Comparison of ENCODE assay signal across 14 cellular contexts in the genomic region with DNA sequence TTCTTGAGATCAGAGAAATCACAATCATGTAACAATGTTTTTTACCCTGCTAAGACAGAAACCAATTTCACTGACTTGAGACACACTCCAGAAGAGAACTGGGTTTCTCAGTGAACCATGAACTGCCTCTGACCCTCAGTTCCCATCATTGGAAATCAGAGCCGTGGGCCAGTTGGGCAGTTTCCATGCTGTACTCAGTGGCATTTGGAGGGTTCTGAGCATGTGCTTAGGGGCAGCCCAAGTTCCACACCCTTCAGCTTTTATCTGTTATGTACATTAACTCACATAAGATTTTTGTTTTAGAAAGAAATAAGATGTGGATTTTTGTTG.
DNase-seq lines count a peak whose midpoint lies in the region; ATAC-seq and TF ChIP-seq lines count a peak whose summit lies in the region.
"Had no signal": no experiment of that assay in that cellular context is flagged by ENCODE, and none has a peak within 500 bp of the region (broad histone marks: within the 10 kb centered on the region; RNA-seq: fewer than 3 reads in every experiment).

No MANE protein-coding gene starts in this region.

- H3K27me3 ChIP-seq in KMS-11 (ENCODE audit: insufficient read depth, low read depth): no peaks in the 10 kb centered on the region
- no peaks in the 10 kb centered on the region for H3K27me3 ChIP-seq in smooth muscle cell (ENCODE audit: low read depth)
- H3K27me3 ChIP-seq: Peyer's patch had no signal

- 62% methylated on average over 1 of the region's 1 CpG for WGBS in smooth muscle cell (ENCODE audit: low lambda C conversion rate)

- TF ChIP-seq CTCF in KMS-11 (conservative IDR thresholded peaks at IDR 0.05; ENCODE audit: low read depth, low read length): no peak
- no peak for TF ChIP-seq CTCF in smooth muscle cell (IDR thresholded peaks at IDR 0.05; ENCODE audit: borderline replicate concordance, insufficient read depth, poor library complexity, severe bottlenecking)

- H3K27ac ChIP-seq in KMS-11 (peak overlapping the region; percentile 57), smooth muscle cell (ENCODE audit: low read depth) (peak overlapping the region; percentile 44)
- H3K27ac ChIP-seq: C4-2B had no signal

- H3K9ac ChIP-seq in KMS-11: no peak overlapping the region
- H3K9ac ChIP-seq in smooth muscle cell (ENCODE audit: low read depth): no peak overlapping the region

- peak overlapping the region; percentile 46 for H3K4me3 ChIP-seq in KMS-11 (IDR thresholded peaks at IDR 0.05; ENCODE audit: insufficient read depth, low read depth, low read length)
- no peak overlapping the region for H3K4me3 ChIP-seq in smooth muscle cell
- H3K4me3 ChIP-seq: K562, Peyer's patch had no signal

- no peaks in the 10 kb centered on the region for H4K20me1 ChIP-seq in KMS-11 (ENCODE audit: insufficient read depth)
- H4K20me1 ChIP-seq in smooth muscle cell (ENCODE audit: low read depth): no peaks in the 10 kb centered on the region

- H3K4me1 ChIP-seq in KMS-11 (ENCODE audit: low read depth, poor library complexity, severe bottlenecking): peaks cover 25% of the 10 kb centered on the region
- no peaks in the 10 kb centered on the region for H3K4me1 ChIP-seq in smooth muscle cell (ENCODE audit: low read depth)
- H3K4me1 ChIP-seq: Peyer's patch had no signal

- H3K36me3 ChIP-seq in KMS-11 (ENCODE audit: insufficient read depth) (no peaks in the 10 kb centered on the region), smooth muscle cell (ENCODE audit: low read depth) (no peaks in the 10 kb centered on the region)
- H3K36me3 ChIP-seq: Peyer's patch had no signal

- no peaks in the 10 kb centered on the region for H3F3A ChIP-seq in smooth muscle cell (ENCODE audit: low read depth)

- ATAC-seq in GM21526 (IDR thresholded peaks at IDR 0.05; ENCODE audit: low FRiP score, unreplicated experiment): no peak
- ATAC-seq: K562 had no signal

- H3K4me2 ChIP-seq in KMS-11 (peak overlapping the region; percentile 58; the same call in 1 of the 2 replicates), smooth muscle cell (peak overlapping the region; percentile 29)

- H3K9me3 ChIP-seq in smooth muscle cell (replicated peaks; ENCODE audit: low read depth): peaks cover 5% of the 10 kb centered on the region
- H3K9me3 ChIP-seq: Peyer's patch had no signal

- H2AFZ ChIP-seq in KMS-11 (ENCODE audit: low read depth) (no peak overlapping the region), smooth muscle cell (ENCODE audit: low read depth) (peak overlapping the region; percentile 68)

- peak; percentile 6 for DNase-seq in UCSD-AML1 (lab: John Stamatoyannopoulos, UW; ENCODE audit: unreplicated experiment)
- DNase-seq in kidney tubule cell (ENCODE audit: low spot score): peak; percentile 29
- DNase-seq in smooth muscle cell (lab: John Stamatoyannopoulos, UW; ENCODE audit: unreplicated experiment): no peak
- no peak for DNase-seq in NCI-H1105 (lab: John Stamatoyannopoulos, UW)
- no peak for DNase-seq in stimulated activated CD4-positive, alpha-beta T cell treated with anti-CD3 and anti-CD28 coated beads, Interleukin-4, amount 100 ng/mL, for 4 hours
- DNase-seq: NCI-H146, NCI-H2081, NCI-H510A treated with DMSO at 0.1 percent for 48 hours, Peyer's patch, SHP77 treated with DMSO at 0.1 percent for 48 hours had no signal

- no peaks in the 10 kb centered on the region for H3K79me2 ChIP-seq in KMS-11 (ENCODE audit: insufficient read depth, low read depth)
- H3K79me2 ChIP-seq in smooth muscle cell (ENCODE audit: low read depth): no peaks in the 10 kb centered on the region

Comparison
In these comparisons a context has a peak if more than half of its experiments do, and no peak if none do; other contexts are left out.
1. DNase-seq: peak in UCSD-AML1 (single experiment) and kidney tubule cell (single experiment); none in smooth muscle cell (single experiment), NCI-H1105 (single experiment) and stimulated activated CD4-positive, alpha-beta T cell treated with anti-CD3 and anti-CD28 coated beads, Interleukin-4, amount 100 ng/mL, for 4 hours (0 of 2).